Comparison of ENCODE assay signal across 11 cellular contexts in the genomic region with DNA sequence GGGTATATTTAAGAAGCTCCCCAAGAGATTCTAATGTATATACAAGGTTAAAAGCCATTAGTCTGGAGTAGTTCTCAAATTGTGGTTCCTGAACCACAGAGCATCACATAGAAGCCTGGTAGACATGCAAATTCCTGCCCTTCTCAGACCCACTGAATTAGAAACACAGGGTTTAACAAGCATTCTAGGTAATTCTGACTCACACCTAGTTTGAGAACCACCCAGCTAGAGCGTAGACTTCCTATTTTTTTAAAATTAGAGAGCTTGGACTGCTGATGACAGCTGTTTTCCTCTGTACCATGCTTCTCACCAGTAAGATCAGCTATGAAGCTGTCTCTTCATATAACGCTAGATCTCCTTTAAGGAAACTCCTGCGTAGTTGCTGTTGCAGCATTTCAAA. TPM values are rescaled to one million over a fixed set of nuclear protein-coding genes. Genes with fewer than 3 reads are reported as not detected.
DNase-seq lines count a peak whose midpoint lies in the region; ATAC-seq lines count a peak whose summit lies in the region.
"Had no signal": no experiment of that assay in that cellular context is flagged by ENCODE, and none has a peak within 500 bp of the region (broad histone marks: within the 10 kb centered on the region; RNA-seq: fewer than 3 reads in every experiment).

No MANE protein-coding gene starts in this region.

- no peaks in the 10 kb centered on the region for H3K27me3 ChIP-seq in neuronal stem cell (ENCODE audit: control insufficient read depth in 3 of 3, insufficient read depth in 3 of 3, low read depth in 1 of 3, low read length in 3 of 3)
- H3K27me3 ChIP-seq: cardiac muscle cell had no signal

- no peak overlapping the region for H3K9ac ChIP-seq in neuronal stem cell (ENCODE audit: low read depth, low read length, poor library complexity)

- no peak overlapping the region for H3K27ac ChIP-seq in neuronal stem cell (replicated peaks; ENCODE audit: low read length)
- H3K27ac ChIP-seq: cardiac muscle cell, VCaP had no signal

- no peak overlapping the region for H2AFZ ChIP-seq in neuronal stem cell (ENCODE audit: low read length)

- no peak overlapping the region for H3K14ac ChIP-seq in neuronal stem cell (ENCODE audit: low read length)

- no peak overlapping the region for H3K4me3 ChIP-seq in neuronal stem cell (ENCODE audit: low read length in 2 of 2)
- H3K4me3 ChIP-seq: cardiac muscle cell had no signal

- H4K91ac ChIP-seq in neuronal stem cell (ENCODE audit: low read depth, low read length, poor library complexity): no peak overlapping the region

- no CpG with 5 or more reads among the region's 3 CpGs for WGBS in neuronal stem cell (ENCODE audit: extremely low coverage in 2 of 2, insufficient read length in 2 of 2, insufficient replicate concordance in 1 of 2), 2 donors

- no peak overlapping the region for H4K8ac ChIP-seq in neuronal stem cell (ENCODE audit: low read depth, low read length)

- H2BK12ac ChIP-seq in neuronal stem cell (ENCODE audit: low read length): no peak overlapping the region

- H3K79me1 ChIP-seq in neuronal stem cell (ENCODE audit: low read depth, low read length): no peaks in the 10 kb centered on the region

- H2BK5ac ChIP-seq in neuronal stem cell (ENCODE audit: low read length): no peak overlapping the region

- H3K4me1 ChIP-seq in neuronal stem cell (ENCODE audit: control insufficient read depth in 2 of 2, insufficient read depth in 1 of 2, low read depth in 1 of 2, low read length in 2 of 2): peaks cover 0 to 9% of the 10 kb centered on the region in 2 donors

- H3K36me3 ChIP-seq in neuronal stem cell (replicated peaks in 1 of 2; ENCODE audit: control insufficient read depth in 2 of 2, insufficient read depth in 2 of 2, low read length in 2 of 2): peaks cover 12 to 46% of the 10 kb centered on the region in 2 donors
- H3K36me3 ChIP-seq: cardiac muscle cell had no signal

- no peak overlapping the region for H2AK5ac ChIP-seq in neuronal stem cell (ENCODE audit: low read depth, low read length)

- no peak overlapping the region for H3K4me2 ChIP-seq in neuronal stem cell (ENCODE audit: insufficient read depth, low read length, poor library complexity, severe bottlenecking)

- peaks cover 0 to 3% of the 10 kb centered on the region in 2 donors for H3K9me3 ChIP-seq in neuronal stem cell (replicated peaks in 1 of 2; ENCODE audit: control insufficient read depth in 2 of 2, insufficient read depth in 1 of 2, low read depth in 1 of 2, low read length in 2 of 2)

- DNase-seq in A172 (ENCODE audit: low spot score) (peak; percentile 6), RPMI8226 (peak; percentile 6), cerebellar cortex (ENCODE audit: low spot score) (no peak), AG08395 (ENCODE audit: low spot score) (no peak), neuronal stem cell (ENCODE audit: low spot score) (no peak)
- no peak for DNase-seq in activated naive CD4-positive, alpha-beta T cell treated with Interleukin-2 at 50 U/mL for 16 hours
- DNase-seq: H7 had no signal

- H3K4ac ChIP-seq in neuronal stem cell (ENCODE audit: low read length): no peak overlapping the region

- no peak overlapping the region for H2BK15ac ChIP-seq in neuronal stem cell (ENCODE audit: low read length)

- no peak overlapping the region for H3K18ac ChIP-seq in neuronal stem cell (ENCODE audit: low read length)

- no peak overlapping the region for H2BK120ac ChIP-seq in neuronal stem cell (ENCODE audit: low read depth, low read length)

- ATAC-seq in GM18907 (IDR thresholded peaks at IDR 0.05; ENCODE audit: unreplicated experiment): peak; percentile 82
- peak; percentile 68 for ATAC-seq in HG03025 (IDR thresholded peaks at IDR 0.05; ENCODE audit: low FRiP score, unreplicated experiment)

- H3K23ac ChIP-seq in neuronal stem cell (ENCODE audit: low read depth, low read length, poor library complexity): no peak overlapping the region

RNA-seq across cellular contexts. Expression of a gene that starts 50.6 kb away (rescaled TPM):
- 14.2 and 20.8 TPM in 2 replicates for total RNA-seq in A172 (2014; rRNA removed; shearing (Covaris generic))
- 17.6 TPM for polyA plus RNA-seq in neuronal stem cell (2013, experiment 1 of 2)
- polyA plus RNA-seq in neuronal stem cell (2013, experiment 2 of 2): 18.0 TPM

Comparison
In these comparisons a context has a peak if more than half of its experiments do, and no peak if none do; other contexts are left out.
1. DNase-seq: peak in A172 (single experiment) and RPMI8226 (single experiment); none in cerebellar cortex (single experiment), AG08395 (single experiment), activated naive CD4-positive, alpha-beta T cell treated with Interleukin-2 at 50 U/mL for 16 hours (single experiment) and neuronal stem cell (single experiment).